Comparison of ENCODE assay signal across 29 cellular contexts in genomic region chr5:167765341-167765740, GRCh38.
"Had no signal": no experiment of that assay in that cellular context is flagged by ENCODE, and none has a peak within 500 bp of the region (broad histone marks: within the 10 kb centered on the region; RNA-seq: fewer than 3 reads in every experiment).

No MANE protein-coding gene starts in this region.

- H3K36me3 ChIP-seq: adrenal gland, esophagus muscularis mucosa, gastroesophageal sphincter had no signal

- H3K27me3 ChIP-seq: adrenal gland, body of pancreas, esophagus muscularis mucosa had no signal

- DNase-seq: activated CD4-positive, alpha-beta memory T cell treated with anti-CD3 and anti-CD28 coated beads for 36 hours; activated CD4-positive, alpha-beta T cell treated with anti-CD3 and anti-CD28 coated beads for 36 hours; activated CD4-positive, alpha-beta T cell treated with anti-CD3 and anti-CD28 coated beads, Interleukin-2, amount 10 ng/mL, durations not matched to agents 24 days and 14 days; activated CD4-positive, CD25-positive, alpha-beta regulatory T cell; activated CD4-positive, CD25-positive, alpha-beta regulatory T cell treated with anti-CD3 and anti-CD28 coated beads, Interleukin-2, amount 50 U/mL, for 72 hours; activated CD8-positive, alpha-beta memory T cell treated with anti-CD3 and anti-CD28 coated beads, Interleukin-2, amount 10 ng/mL, durations not matched to agents 7 days and 5 days; activated CD8-positive, alpha-beta memory T cell treated with anti-CD3 and anti-CD28 coated beads, Interleukin-2, amount 50 U/mL, for 4 hours; activated CD8-positive, alpha-beta T cell treated with anti-CD3 and anti-CD28 coated beads, Interleukin-2, amount 10 ng/mL, durations not matched to agents 7 days and 5 days; activated effector memory CD4-positive, alpha-beta T cell treated with anti-CD3 and anti-CD28 coated beads, Interleukin-2, amount 50 U/mL, for 16 hours; activated naive CD4-positive, alpha-beta T cell treated with anti-CD3 and anti-CD28 coated beads for 36 hours; activated naive CD8-positive, alpha-beta T cell treated with anti-CD3 and anti-CD28 coated beads for 36 hours; activated naive CD8-positive, alpha-beta T cell treated with anti-CD3 and anti-CD28 coated beads, Interleukin-2, amount 50 U/mL, for 24 hours; activated T-cell treated with anti-CD3 and anti-CD28 coated beads, Interleukin-2, amount 50 U/mL, for 1 hour; activated T-cell treated with anti-CD3 and anti-CD28 coated beads, Interleukin-2, amount 50 U/mL, for 48 hours; adrenal gland; amygdala; aorta; body of pancreas; caudate nucleus; cortex of kidney; dermis blood vessel endothelial cell; effector CD4-positive, alpha-beta T cell; effector memory CD8-positive, alpha-beta T cell; erythroblast; foreskin melanocyte; T-helper 1 cell; T-helper 17 cell had no signal

- H3K9me3 ChIP-seq: adrenal gland, body of pancreas, esophagus muscularis mucosa, gastroesophageal sphincter had no signal

- ATAC-seq: activated CD4-positive, alpha-beta T cell treated with anti-CD3 and anti-CD28 coated beads for 36 hours; activated CD8-positive, alpha-beta memory T cell treated with anti-CD3 and anti-CD28 coated beads, Interleukin-2, amount 10 ng/mL, durations not matched to agents 7 days and 5 days; activated CD8-positive, alpha-beta T cell treated with anti-CD3 and anti-CD28 coated beads, Interleukin-2, amount 10 ng/mL, durations not matched to agents 7 days and 5 days; activated naive CD8-positive, alpha-beta T cell treated with anti-CD3 and anti-CD28 coated beads, Interleukin-2, amount 50 U/mL, for 24 hours; body of pancreas; effector memory CD8-positive, alpha-beta T cell; gastroesophageal sphincter; T-helper 17 cell had no signal

- H3K27ac ChIP-seq: adrenal gland, body of pancreas, esophagus muscularis mucosa, gastroesophageal sphincter had no signal

- H3K4me1 ChIP-seq: adrenal gland, body of pancreas, esophagus muscularis mucosa, gastroesophageal sphincter had no signal

- H3K4me3 ChIP-seq: adrenal gland, body of pancreas, esophagus muscularis mucosa, gastroesophageal sphincter had no signal
